In genomic region chr17:69445132-69445531, GRCh38 we compare ENCODE assay signal across 1 cellular context.
TF ChIP-seq lines count a peak whose summit lies in the region.

No MANE protein-coding gene starts in this region.

TF ChIP-seq in GM23338, 12 proteins besides CTCF, POLR2A, EP300 and RAD21:
- TF ChIP-seq, protein P1, sequence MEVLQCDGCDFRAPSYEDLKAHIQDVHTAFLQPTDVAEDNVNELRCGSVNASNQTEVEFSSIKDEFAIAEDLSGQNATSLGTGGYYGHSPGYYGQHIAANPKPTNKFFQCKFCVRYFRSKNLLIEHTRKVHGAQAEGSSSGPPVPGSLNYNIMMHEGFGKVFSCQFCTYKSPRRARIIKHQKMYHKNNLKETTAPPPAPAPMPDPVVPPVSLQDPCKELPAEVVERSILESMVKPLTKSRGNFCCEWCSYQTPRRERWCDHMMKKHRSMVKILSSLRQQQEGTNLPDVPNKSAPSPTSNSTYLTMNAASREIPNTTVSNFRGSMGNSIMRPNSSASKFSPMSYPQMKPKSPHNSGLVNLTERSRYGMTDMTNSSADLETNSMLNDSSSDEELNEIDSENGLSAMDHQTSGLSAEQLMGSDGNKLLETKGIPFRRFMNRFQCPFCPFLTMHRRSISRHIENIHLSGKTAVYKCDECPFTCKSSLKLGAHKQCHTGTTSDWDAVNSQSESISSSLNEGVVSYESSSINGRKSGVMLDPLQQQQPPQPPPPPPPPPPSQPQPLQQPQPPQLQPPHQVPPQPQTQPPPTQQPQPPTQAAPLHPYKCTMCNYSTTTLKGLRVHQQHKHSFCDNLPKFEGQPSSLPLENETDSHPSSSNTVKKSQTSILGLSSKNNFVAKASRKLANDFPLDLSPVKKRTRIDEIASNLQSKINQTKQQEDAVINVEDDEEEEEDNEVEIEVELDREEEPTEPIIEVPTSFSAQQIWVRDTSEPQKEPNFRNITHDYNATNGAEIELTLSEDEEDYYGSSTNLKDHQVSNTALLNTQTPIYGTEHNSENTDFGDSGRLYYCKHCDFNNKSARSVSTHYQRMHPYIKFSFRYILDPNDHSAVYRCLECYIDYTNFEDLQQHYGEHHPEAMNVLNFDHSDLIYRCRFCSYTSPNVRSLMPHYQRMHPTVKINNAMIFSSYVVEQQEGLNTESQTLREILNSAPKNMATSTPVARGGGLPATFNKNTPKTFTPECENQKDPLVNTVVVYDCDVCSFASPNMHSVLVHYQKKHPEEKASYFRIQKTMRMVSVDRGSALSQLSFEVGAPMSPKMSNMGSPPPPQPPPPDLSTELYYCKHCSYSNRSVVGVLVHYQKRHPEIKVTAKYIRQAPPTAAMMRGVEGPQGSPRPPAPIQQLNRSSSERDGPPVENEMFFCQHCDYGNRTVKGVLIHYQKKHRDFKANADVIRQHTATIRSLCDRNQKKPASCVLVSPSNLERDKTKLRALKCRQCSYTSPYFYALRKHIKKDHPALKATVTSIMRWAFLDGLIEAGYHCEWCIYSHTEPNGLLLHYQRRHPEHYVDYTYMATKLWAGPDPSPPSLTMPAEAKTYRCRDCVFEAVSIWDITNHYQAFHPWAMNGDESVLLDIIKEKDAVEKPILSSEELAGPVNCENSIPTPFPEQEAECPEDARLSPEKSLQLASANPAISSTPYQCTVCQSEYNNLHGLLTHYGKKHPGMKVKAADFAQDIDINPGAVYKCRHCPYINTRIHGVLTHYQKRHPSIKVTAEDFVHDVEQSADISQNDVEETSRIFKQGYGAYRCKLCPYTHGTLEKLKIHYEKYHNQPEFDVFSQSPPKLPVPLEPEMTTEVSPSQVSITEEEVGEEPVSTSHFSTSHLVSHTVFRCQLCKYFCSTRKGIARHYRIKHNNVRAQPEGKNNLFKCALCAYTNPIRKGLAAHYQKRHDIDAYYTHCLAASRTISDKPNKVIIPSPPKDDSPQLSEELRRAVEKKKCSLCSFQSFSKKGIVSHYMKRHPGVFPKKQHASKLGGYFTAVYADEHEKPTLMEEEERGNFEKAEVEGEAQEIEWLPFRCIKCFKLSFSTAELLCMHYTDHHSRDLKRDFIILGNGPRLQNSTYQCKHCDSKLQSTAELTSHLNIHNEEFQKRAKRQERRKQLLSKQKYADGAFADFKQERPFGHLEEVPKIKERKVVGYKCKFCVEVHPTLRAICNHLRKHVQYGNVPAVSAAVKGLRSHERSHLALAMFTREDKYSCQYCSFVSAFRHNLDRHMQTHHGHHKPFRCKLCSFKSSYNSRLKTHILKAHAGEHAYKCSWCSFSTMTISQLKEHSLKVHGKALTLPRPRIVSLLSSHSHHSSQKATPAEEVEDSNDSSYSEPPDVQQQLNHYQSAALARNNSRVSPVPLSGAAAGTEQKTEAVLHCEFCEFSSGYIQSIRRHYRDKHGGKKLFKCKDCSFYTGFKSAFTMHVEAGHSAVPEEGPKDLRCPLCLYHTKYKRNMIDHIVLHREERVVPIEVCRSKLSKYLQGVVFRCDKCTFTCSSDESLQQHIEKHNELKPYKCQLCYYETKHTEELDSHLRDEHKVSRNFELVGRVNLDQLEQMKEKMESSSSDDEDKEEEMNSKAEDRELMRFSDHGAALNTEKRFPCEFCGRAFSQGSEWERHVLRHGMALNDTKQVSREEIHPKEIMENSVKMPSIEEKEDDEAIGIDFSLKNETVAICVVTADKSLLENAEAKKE (CRISPR knock-in tag; IDR thresholded peaks at IDR 0.05) = no peak
- TF ChIP-seq ZNF331 (CRISPR knock-in tag; IDR thresholded peaks at IDR 0.05; ENCODE audit: low read depth) (no peak), EZH2 (IDR thresholded peaks at IDR 0.05; ENCODE audit: low read depth, unreplicated experiment) (no peak), ZNF114 (CRISPR knock-in tag; IDR thresholded peaks at IDR 0.05) (no peak), REST (IDR thresholded peaks at IDR 0.05; ENCODE audit: unreplicated experiment) (no peak), JUNB (IDR thresholded peaks at IDR 0.05; ENCODE audit: unreplicated experiment) (no peak), EZH2phosphoT487 (IDR thresholded peaks at IDR 0.05; ENCODE audit: unreplicated experiment) (no peak), STAT1 (IDR thresholded peaks at IDR 0.05; ENCODE audit: unreplicated experiment) (no peak), NANOG (IDR thresholded peaks at IDR 0.05; ENCODE audit: borderline replicate concordance) (no peak), CREB1 (CRISPR knock-in tag; IDR thresholded peaks at IDR 0.05; ENCODE audit: low read depth) (no peak), ETS1 (IDR thresholded peaks at IDR 0.05) (no peak), POLR2AphosphoS5 (IDR thresholded peaks at IDR 0.05; ENCODE audit: low read depth) (no peak)
